In genomic region chr1:180188103-180188506, GRCh38 we compare ENCODE assay signal across 9 cellular contexts. TPM values are rescaled to one million over a fixed set of nuclear protein-coding genes. Genes with fewer than 3 reads are reported as not detected.
A peak's percentile ranks its signal among the peaks of the same experiment; 100 is the strongest.
DNase-seq lines count a peak whose midpoint lies in the region; ATAC-seq lines count a peak whose summit lies in the region.
"Had no signal": no experiment of that assay in that cellular context is flagged by ENCODE, and none has a peak within 500 bp of the region (broad histone marks: within the 10 kb centered on the region; RNA-seq: fewer than 3 reads in every experiment).

No MANE protein-coding gene starts in this region.

- H3K36me3 ChIP-seq in H7 (replicated peaks; ENCODE audit: control insufficient read depth, insufficient read depth, low read length) = peaks cover 5% of the 10 kb centered on the region

- DNase-seq in D341Med (ENCODE audit: low spot score) (peak; percentile 87), H7 (peak; percentile 93), NCI-H748 (lab: John Stamatoyannopoulos, UW; ENCODE audit: unreplicated experiment) (peak; percentile 52), cerebellum (ENCODE audit: low spot score) (peak; percentile 51), lung microvascular endothelial cell (ENCODE audit: low read depth in 2 of 2) (peak; percentile 65 to 72)
- DNase-seq in activated T-cell treated with anti-CD3 and anti-CD28 coated beads, Interleukin-2, amount 50 U/mL, for 1 hour = no peak
- DNase-seq in activated naive CD4-positive, alpha-beta T cell treated with Interleukin-2 at 50 U/mL for 16 hours = no peak

- H3K4me3 ChIP-seq in H7 (ENCODE audit: insufficient read depth, low read depth, low read length) = no peak overlapping the region

- no peaks in the 10 kb centered on the region for H3K27me3 ChIP-seq in H7 (ENCODE audit: control insufficient read depth, insufficient read depth, low read length)
- H3K27me3 ChIP-seq: neutrophil had no signal

- ATAC-seq in HG03095 (IDR thresholded peaks at IDR 0.05; ENCODE audit: unreplicated experiment) = no peak

RNA-seq across cellular contexts. Expression of gene QSOX1, which starts 33.4 kb away (rescaled TPM):
- total RNA-seq in H7 (2014; rRNA removed; shearing (Covaris generic)) = 133 and 136 TPM in 2 replicates
- total RNA-seq in cerebellum = 19.3 TPM
- 36.8 and 51.2 TPM in 2 replicates for total RNA-seq in lung microvascular endothelial cell

RNA-seq across cellular contexts. Expression of gene LHX4, which starts 42.0 kb away (rescaled TPM):
- total RNA-seq in H7 (2014; rRNA removed; shearing (Covaris generic)) = 1.1 and 2.7 TPM in 2 replicates
- total RNA-seq in cerebellum = 0.91 TPM
- total RNA-seq in lung microvascular endothelial cell = not detected in 2 replicates

Comparison
In these comparisons a context has a peak if more than half of its experiments do, and no peak if none do; other contexts are left out.
1. DNase-seq: peak in D341Med (single experiment), H7 (single experiment), NCI-H748 (single experiment), cerebellum (single experiment) and lung microvascular endothelial cell (2 of 2); none in activated T-cell treated with anti-CD3 and anti-CD28 coated beads, Interleukin-2, amount 50 U/mL, for 1 hour (single experiment) and activated naive CD4-positive, alpha-beta T cell treated with Interleukin-2 at 50 U/mL for 16 hours (single experiment).